1 cellular context compared by ENCODE assay signal in genomic region chr7:29987821-29988317, GRCh38.
TF ChIP-seq lines count a peak whose summit lies in the region.

No MANE protein-coding gene starts in this region.

TF ChIP-seq in HepG2, 621 proteins besides CTCF, POLR2A, EP300 and RAD21 (continued from another document and continues in another):
- TF ChIP-seq, protein P1, sequence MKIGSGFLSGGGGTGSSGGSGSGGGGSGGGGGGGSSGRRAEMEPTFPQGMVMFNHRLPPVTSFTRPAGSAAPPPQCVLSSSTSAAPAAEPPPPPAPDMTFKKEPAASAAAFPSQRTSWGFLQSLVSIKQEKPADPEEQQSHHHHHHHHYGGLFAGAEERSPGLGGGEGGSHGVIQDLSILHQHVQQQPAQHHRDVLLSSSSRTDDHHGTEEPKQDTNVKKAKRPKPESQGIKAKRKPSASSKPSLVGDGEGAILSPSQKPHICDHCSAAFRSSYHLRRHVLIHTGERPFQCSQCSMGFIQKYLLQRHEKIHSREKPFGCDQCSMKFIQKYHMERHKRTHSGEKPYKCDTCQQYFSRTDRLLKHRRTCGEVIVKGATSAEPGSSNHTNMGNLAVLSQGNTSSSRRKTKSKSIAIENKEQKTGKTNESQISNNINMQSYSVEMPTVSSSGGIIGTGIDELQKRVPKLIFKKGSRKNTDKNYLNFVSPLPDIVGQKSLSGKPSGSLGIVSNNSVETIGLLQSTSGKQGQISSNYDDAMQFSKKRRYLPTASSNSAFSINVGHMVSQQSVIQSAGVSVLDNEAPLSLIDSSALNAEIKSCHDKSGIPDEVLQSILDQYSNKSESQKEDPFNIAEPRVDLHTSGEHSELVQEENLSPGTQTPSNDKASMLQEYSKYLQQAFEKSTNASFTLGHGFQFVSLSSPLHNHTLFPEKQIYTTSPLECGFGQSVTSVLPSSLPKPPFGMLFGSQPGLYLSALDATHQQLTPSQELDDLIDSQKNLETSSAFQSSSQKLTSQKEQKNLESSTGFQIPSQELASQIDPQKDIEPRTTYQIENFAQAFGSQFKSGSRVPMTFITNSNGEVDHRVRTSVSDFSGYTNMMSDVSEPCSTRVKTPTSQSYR (CRISPR knock-in tag; IDR thresholded peaks at IDR 0.05; ENCODE audit: borderline replicate concordance) = no peak
- TF ChIP-seq FOXK2 (IDR thresholded peaks at IDR 0.05) (0 out of 2 replicates have a peak, but pooled peaks have one; percentile 35), ZNF768 (CRISPR knock-in tag; IDR thresholded peaks at IDR 0.05) (no peak), ZNF543 (CRISPR knock-in tag; IDR thresholded peaks at IDR 0.05) (no peak), HHEX (CRISPR knock-in tag; IDR thresholded peaks at IDR 0.05) (0 out of 2 replicates have a peak, but pooled peaks have one; percentile 12), FIP1L1 (IDR thresholded peaks at IDR 0.05; ENCODE audit: borderline replicate concordance, insufficient read depth, low read depth, low read length) (no peak), JUNB (CRISPR knock-in tag; IDR thresholded peaks at IDR 0.05; ENCODE audit: borderline replicate concordance) (peak; percentile 68; the same call in 1 of the 2 replicates), ISL2 (CRISPR knock-in tag; IDR thresholded peaks at IDR 0.05) (0 out of 2 replicates have a peak, but pooled peaks have one; percentile 17), JDP2 (CRISPR knock-in tag; IDR thresholded peaks at IDR 0.05; ENCODE audit: borderline replicate concordance) (no peak), JUN (CRISPR knock-in tag; IDR thresholded peaks at IDR 0.05) (no peak), MTERF4 (CRISPR knock-in tag; IDR thresholded peaks at IDR 0.05) (no peak), FOXP4 (CRISPR knock-in tag; IDR thresholded peaks at IDR 0.05) (no peak), ZFP91 (CRISPR knock-in tag; IDR thresholded peaks at IDR 0.05; ENCODE audit: borderline replicate concordance) (no peak), ZNF607 (CRISPR knock-in tag; IDR thresholded peaks at IDR 0.05; ENCODE audit: borderline replicate concordance) (no peak), PPARG (CRISPR knock-in tag; conservative IDR thresholded peaks at IDR 0.05) (peak; percentile 59), ZNF792 (CRISPR knock-in tag; IDR thresholded peaks at IDR 0.05) (no peak), ZSCAN12 (CRISPR knock-in tag; IDR thresholded peaks at IDR 0.05) (no peak), FOSL2 (CRISPR knock-in tag; IDR thresholded peaks at IDR 0.05) (peak; percentile 96), MYPOP (CRISPR knock-in tag; IDR thresholded peaks at IDR 0.05) (no peak; the same call in 1 of the 2 replicates), ZNF781 (CRISPR knock-in tag; IDR thresholded peaks at IDR 0.05; ENCODE audit: borderline replicate concordance, not compliant biosample characterization) (no peak), FOSL1 (CRISPR knock-in tag; IDR thresholded peaks at IDR 0.05; ENCODE audit: borderline replicate concordance) (peak; percentile 92), UBTF (CRISPR knock-in tag; IDR thresholded peaks at IDR 0.05) (no peak), ZNF788 (CRISPR knock-in tag; IDR thresholded peaks at IDR 0.05; ENCODE audit: borderline replicate concordance) (no peak), ZNF501 (CRISPR knock-in tag; IDR thresholded peaks at IDR 0.05) (no peak), ZNF724P (CRISPR knock-in tag; IDR thresholded peaks at IDR 0.05; ENCODE audit: borderline replicate concordance) (no peak)
- TF ChIP-seq, protein P2, sequence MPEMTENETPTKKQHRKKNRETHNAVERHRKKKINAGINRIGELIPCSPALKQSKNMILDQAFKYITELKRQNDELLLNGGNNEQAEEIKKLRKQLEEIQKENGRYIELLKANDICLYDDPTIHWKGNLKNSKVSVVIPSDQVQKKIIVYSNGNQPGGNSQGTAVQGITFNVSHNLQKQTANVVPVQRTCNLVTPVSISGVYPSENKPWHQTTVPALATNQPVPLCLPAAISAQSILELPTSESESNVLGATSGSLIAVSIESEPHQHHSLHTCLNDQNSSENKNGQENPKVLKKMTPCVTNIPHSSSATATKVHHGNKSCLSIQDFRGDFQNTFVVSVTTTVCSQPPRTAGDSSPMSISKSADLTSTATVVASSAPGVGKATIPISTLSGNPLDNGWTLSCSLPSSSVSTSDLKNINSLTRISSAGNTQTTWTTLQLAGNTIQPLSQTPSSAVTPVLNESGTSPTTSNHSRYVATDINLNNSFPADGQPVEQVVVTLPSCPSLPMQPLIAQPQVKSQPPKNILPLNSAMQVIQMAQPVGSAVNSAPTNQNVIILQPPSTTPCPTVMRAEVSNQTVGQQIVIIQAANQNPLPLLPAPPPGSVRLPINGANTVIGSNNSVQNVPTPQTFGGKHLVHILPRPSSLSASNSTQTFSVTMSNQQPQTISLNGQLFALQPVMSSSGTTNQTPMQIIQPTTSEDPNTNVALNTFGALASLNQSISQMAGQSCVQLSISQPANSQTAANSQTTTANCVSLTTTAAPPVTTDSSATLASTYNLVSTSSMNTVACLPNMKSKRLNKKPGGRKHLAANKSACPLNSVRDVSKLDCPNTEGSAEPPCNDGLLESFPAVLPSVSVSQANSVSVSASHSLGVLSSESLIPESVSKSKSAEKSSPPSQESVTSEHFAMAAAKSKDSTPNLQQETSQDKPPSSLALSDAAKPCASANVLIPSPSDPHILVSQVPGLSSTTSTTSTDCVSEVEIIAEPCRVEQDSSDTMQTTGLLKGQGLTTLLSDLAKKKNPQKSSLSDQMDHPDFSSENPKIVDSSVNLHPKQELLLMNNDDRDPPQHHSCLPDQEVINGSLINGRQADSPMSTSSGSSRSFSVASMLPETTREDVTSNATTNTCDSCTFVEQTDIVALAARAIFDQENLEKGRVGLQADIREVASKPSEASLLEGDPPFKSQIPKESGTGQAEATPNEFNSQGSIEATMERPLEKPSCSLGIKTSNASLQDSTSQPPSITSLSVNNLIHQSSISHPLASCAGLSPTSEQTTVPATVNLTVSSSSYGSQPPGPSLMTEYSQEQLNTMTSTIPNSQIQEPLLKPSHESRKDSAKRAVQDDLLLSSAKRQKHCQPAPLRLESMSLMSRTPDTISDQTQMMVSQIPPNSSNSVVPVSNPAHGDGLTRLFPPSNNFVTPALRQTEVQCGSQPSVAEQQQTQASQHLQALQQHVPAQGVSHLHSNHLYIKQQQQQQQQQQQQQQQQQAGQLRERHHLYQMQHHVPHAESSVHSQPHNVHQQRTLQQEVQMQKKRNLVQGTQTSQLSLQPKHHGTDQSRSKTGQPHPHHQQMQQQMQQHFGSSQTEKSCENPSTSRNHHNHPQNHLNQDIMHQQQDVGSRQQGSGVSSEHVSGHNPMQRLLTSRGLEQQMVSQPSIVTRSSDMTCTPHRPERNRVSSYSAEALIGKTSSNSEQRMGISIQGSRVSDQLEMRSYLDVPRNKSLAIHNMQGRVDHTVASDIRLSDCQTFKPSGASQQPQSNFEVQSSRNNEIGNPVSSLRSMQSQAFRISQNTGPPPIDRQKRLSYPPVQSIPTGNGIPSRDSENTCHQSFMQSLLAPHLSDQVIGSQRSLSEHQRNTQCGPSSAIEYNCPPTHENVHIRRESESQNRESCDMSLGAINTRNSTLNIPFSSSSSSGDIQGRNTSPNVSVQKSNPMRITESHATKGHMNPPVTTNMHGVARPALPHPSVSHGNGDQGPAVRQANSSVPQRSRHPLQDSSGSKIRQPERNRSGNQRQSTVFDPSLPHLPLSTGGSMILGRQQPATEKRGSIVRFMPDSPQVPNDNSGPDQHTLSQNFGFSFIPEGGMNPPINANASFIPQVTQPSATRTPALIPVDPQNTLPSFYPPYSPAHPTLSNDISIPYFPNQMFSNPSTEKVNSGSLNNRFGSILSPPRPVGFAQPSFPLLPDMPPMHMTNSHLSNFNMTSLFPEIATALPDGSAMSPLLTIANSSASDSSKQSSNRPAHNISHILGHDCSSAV (CRISPR knock-in tag; IDR thresholded peaks at IDR 0.05; ENCODE audit: borderline replicate concordance) = no peak
- TF ChIP-seq, protein P3, sequence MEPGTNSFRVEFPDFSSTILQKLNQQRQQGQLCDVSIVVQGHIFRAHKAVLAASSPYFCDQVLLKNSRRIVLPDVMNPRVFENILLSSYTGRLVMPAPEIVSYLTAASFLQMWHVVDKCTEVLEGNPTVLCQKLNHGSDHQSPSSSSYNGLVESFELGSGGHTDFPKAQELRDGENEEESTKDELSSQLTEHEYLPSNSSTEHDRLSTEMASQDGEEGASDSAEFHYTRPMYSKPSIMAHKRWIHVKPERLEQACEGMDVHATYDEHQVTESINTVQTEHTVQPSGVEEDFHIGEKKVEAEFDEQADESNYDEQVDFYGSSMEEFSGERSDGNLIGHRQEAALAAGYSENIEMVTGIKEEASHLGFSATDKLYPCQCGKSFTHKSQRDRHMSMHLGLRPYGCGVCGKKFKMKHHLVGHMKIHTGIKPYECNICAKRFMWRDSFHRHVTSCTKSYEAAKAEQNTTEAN (CRISPR knock-in tag; conservative IDR thresholded peaks at IDR 0.05) = 0 out of 2 replicates have a peak, but pooled peaks have one; percentile 53
- TF ChIP-seq, protein P4, sequence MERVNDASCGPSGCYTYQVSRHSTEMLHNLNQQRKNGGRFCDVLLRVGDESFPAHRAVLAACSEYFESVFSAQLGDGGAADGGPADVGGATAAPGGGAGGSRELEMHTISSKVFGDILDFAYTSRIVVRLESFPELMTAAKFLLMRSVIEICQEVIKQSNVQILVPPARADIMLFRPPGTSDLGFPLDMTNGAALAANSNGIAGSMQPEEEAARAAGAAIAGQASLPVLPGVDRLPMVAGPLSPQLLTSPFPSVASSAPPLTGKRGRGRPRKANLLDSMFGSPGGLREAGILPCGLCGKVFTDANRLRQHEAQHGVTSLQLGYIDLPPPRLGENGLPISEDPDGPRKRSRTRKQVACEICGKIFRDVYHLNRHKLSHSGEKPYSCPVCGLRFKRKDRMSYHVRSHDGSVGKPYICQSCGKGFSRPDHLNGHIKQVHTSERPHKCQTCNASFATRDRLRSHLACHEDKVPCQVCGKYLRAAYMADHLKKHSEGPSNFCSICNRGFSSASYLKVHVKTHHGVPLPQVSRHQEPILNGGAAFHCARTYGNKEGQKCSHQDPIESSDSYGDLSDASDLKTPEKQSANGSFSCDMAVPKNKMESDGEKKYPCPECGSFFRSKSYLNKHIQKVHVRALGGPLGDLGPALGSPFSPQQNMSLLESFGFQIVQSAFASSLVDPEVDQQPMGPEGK (CRISPR knock-in tag; IDR thresholded peaks at IDR 0.05) = no peak
